In the genomic region with DNA sequence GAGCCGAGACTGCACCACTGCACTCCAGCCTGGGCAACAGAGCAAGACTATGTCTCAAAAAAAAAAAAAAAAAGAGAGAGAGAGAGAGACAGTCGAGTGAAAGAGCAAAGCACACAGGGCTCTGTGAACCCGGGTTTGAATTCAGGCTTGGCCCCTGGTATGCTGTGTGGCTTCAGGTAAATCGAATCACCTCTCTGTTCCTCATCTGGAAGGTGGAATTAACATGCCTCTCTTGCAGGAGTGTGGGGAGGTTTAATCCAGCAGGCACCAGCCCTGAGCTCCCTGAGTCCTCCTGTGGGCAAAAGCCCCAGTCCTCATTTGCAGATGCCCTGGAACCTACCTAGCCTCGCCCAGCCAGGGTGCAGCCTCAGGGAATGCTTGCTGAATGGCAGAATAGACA, we compare ENCODE assay signal across 35 cellular contexts. TPM values are rescaled to one million over a fixed set of nuclear protein-coding genes. Genes with fewer than 3 reads are reported as not detected.
"Had no signal": no experiment of that assay in that cellular context is flagged by ENCODE, and none has a peak within 500 bp of the region (broad histone marks: within the 10 kb centered on the region; RNA-seq: fewer than 3 reads in every experiment).

No MANE protein-coding gene starts in this region.

- H2AFZ ChIP-seq: parathyroid adenoma had no signal

- ATAC-seq: naive thymus-derived CD8-positive, alpha-beta T cell; natural killer cell treated with Interleukin-12 subunit alpha and Interleukin-12 subunit beta and Interleukin-15 and Interleukin-18, amount 100 ng/mL, for 72 hours; psoas muscle; right cardiac atrium; sciatic nerve; stimulated activated memory B cell treated with anti-CD40 and anti-IgM and Interleukin-4, amounts not matched to agents 10 μg/mL and 1 μg/mL and 100 μg/mL, for 72 hours; stimulated activated naive CD8-positive, alpha-beta T cell treated with anti-CD3 and anti-CD28 coated beads, Interleukin-15, amount 100 ng/mL, for 72 hours; stimulated activated naive CD8-positive, alpha-beta T cell treated with anti-CD3 and anti-CD28 coated beads, Interleukin-15, Interleukin-2, amounts not matched to agents 100 U/mL and 50 U/mL, for 24 hours; upper lobe of right lung had no signal

- DNase-seq: naive thymus-derived CD8-positive, alpha-beta T cell; nephron progenitor cell; occipital lobe; ovary; posterior cingulate gyrus; psoas muscle; right cardiac atrium; spleen; stimulated activated CD4-positive, alpha-beta T cell treated with anti-CD3 and anti-CD28 coated beads, Interleukin-12 subunit alpha, Interleukin-12 subunit beta, amount 100 ng/mL, for 4 hours; stimulated activated CD4-positive, alpha-beta T cell treated with anti-CD3 and anti-CD28 coated beads, Interleukin-1b, Interleukin-23, amount 100 ng/mL, for 48 hours; stimulated activated CD4-positive, alpha-beta T cell treated with anti-CD3 and anti-CD28 coated beads, Interleukin-4, amount 100 ng/mL, for 1 hour; stimulated activated CD4-positive, alpha-beta T cell treated with anti-CD3 and anti-CD28 coated beads, Interleukin-4, amount 100 ng/mL, for 4 hours; stimulated activated CD8-positive, alpha-beta memory T cell treated with anti-CD3 and anti-CD28 coated beads, Interleukin-4, amount 100 ng/mL, for 48 hours; stimulated activated naive CD4-positive, alpha-beta T cell; stimulated activated naive CD8-positive, alpha-beta T cell treated with anti-CD3 and anti-CD28 coated beads, Interleukin-15, amount 100 ng/mL, for 72 hours; stimulated activated naive CD8-positive, alpha-beta T cell treated with anti-CD3 and anti-CD28 coated beads, Interleukin-15, Interleukin-2, amounts not matched to agents 100 U/mL and 50 U/mL, for 24 hours; substantia nigra; testis; tibial artery; transverse colon; upper lobe of right lung; uterus had no signal

- H3K27ac ChIP-seq: ovary, parathyroid adenoma, psoas muscle, skin epidermis, spleen, suprapubic skin, testis, tibial artery, transverse colon, upper lobe of right lung, uterus had no signal

- H3K9me3 ChIP-seq: ovary, psoas muscle, suprapubic skin, testis, tibial artery, transverse colon, upper lobe of right lung, uterus had no signal

- H3K4me3 ChIP-seq: ovary, psoas muscle, skin epidermis, smooth muscle cell, spleen, suprapubic skin, testis, tibial artery, transverse colon, upper lobe of right lung, uterus had no signal

- H3K4me2 ChIP-seq: smooth muscle cell had no signal

- H3K4me1 ChIP-seq: parathyroid adenoma, psoas muscle, spleen, suprapubic skin, testis, tibial artery, transverse colon, upper lobe of right lung, uterus had no signal

- H3K79me2 ChIP-seq: parathyroid adenoma had no signal

- H3K27me3 ChIP-seq: ovary, testis had no signal

- H3K9ac ChIP-seq: parathyroid adenoma had no signal

- H3K36me3 ChIP-seq: ovary, spleen, suprapubic skin, tibial artery, transverse colon, upper lobe of right lung, uterus had no signal

RNA-seq across cellular contexts. Expression of a gene that starts 4.7 kb away (rescaled TPM):
- total RNA-seq: naive thymus-derived CD8-positive, alpha-beta T cell; natural killer cell treated with Interleukin-12 subunit alpha and Interleukin-12 subunit beta and Interleukin-15 and Interleukin-18, amount 100 ng/mL, for 72 hours; neural crest cell; occipital lobe; osteoblast; ovary; progenitor cell of endocrine pancreas; psoas muscle; renal cortical epithelial cell; right cardiac atrium; sciatic nerve; smooth muscle cell; spleen; suprapubic skin; transverse colon; upper lobe of right lung; urinary bladder; uterus had no signal
- polyA plus RNA-seq: naive thymus-derived CD8-positive, alpha-beta T cell; ovary; psoas muscle; right cardiac atrium; smooth muscle cell; spleen; thymus; urinary bladder had no signal
